In genomic region chr6:32558426-32559057, GRCh38 we compare ENCODE assay signal across 1 cellular context.
TF ChIP-seq lines count a peak whose summit lies in the region.

No MANE protein-coding gene starts in this region.

TF ChIP-seq in K562, 482 proteins besides CTCF, POLR2A, EP300 and RAD21 (continued from another document):
- TF ChIP-seq ATF4 (CRISPR knock-in tag; IDR thresholded peaks at IDR 0.05) (no peak), ZBTB33 (CRISPR knock-in tag; IDR thresholded peaks at IDR 0.05) (no peak), HINFP (tag; conservative IDR thresholded peaks at IDR 0.05; ENCODE audit: low read depth) (no peak), NFRKB (IDR thresholded peaks at IDR 0.05; ENCODE audit: low read depth) (no peak), ZNF121 (CRISPR knock-in tag; conservative IDR thresholded peaks at IDR 0.05) (no peak), ZBTB12 (CRISPR knock-in tag; IDR thresholded peaks at IDR 0.05) (no peak), FUS (optimal IDR thresholded peaks at IDR 0.05; ENCODE audit: low read depth, low read length) (no peak), MEF2A (IDR thresholded peaks at IDR 0.05; ENCODE audit: control insufficient read depth, low read depth, low read length) (no peak), PHTF2 (CRISPR knock-in tag; IDR thresholded peaks at IDR 0.05) (no peak), ARNT (IDR thresholded peaks at IDR 0.05) (no peak), ZBTB7A (IDR thresholded peaks at IDR 0.05; ENCODE audit: borderline replicate concordance, control insufficient read depth, low read depth, low read length) (no peak), SAFB (IDR thresholded peaks at IDR 0.05; ENCODE audit: borderline replicate concordance, low read depth, low read length) (no peak), NFYB (IDR thresholded peaks at IDR 0.05; ENCODE audit: extremely low read depth, insufficient read length) (no peak), BHLHE40 (IDR thresholded peaks at IDR 0.05; ENCODE audit: low read length) (no peak), ARID3A (IDR thresholded peaks at IDR 0.05; ENCODE audit: borderline replicate concordance, low read depth, low read length) (no peak)
